Comparison of ENCODE assay signal across 37 cellular contexts in the genomic region with DNA sequence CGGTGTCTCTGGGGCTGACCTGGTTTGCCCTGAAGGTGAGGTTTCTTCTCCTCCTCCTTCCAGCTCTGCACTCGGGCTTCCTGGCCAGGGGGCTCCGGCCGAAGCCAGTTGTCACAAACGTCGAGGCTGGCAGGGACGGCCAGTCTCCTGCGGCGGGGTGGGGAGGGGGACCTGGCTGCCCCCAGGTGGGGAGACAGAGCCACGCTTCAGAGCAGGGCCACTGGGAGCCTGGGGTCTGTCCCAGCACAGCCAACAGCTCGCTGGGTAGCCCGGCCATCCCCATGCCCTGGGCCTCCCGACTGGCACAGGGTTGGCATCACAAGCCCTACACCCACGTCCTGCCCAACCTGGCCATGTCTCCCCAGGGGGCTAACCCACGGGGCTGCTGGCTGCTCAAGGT. TPM values are rescaled to one million over a fixed set of nuclear protein-coding genes. Genes with fewer than 3 reads are reported as not detected.
DNase-seq lines count a peak whose midpoint lies in the region; ATAC-seq, FAIRE-seq and TF ChIP-seq lines count a peak whose summit lies in the region.
"Had no signal": no experiment of that assay in that cellular context is flagged by ENCODE, and none has a peak within 500 bp of the region (broad histone marks: within the 10 kb centered on the region; RNA-seq: fewer than 3 reads in every experiment).

No MANE protein-coding gene starts in this region.

- peaks cover 3% of the 10 kb centered on the region in 2 experiments; a peak in 1 of 4 replicates for H3K4me1 Mint-ChIP-seq in H9
- H3K4me1 Mint-ChIP-seq: B cell; CD14-positive monocyte; CD4-positive, CD25-positive, alpha-beta regulatory T cell; CD8-positive, alpha-beta memory T cell had no signal

- no peak overlapping the region for H3K9ac ChIP-seq in H9 (ENCODE audit: extremely low read depth, insufficient read length, low read length)
- no peak overlapping the region for H3K9ac ChIP-seq in H1 (replicated peaks in 1 of 4; ENCODE audit: extremely low read depth in 1 of 4, low read depth in 3 of 4, low read length in 3 of 4)
- no peak overlapping the region for H3K9ac ChIP-seq in neuronal stem cell (ENCODE audit: low read depth, low read length, poor library complexity)
- H3K9ac ChIP-seq: BLaER1 had no signal

- no peak overlapping the region for H3T11ph ChIP-seq in H9 (ENCODE audit: low read length)

- H3K27me3 ChIP-seq in H9 (ENCODE audit: insufficient read depth, low read length) (no peaks in the 10 kb centered on the region), H1 (replicated peaks in 1 of 4; ENCODE audit: control insufficient read depth in 3 of 4, extremely low read depth in 1 of 4, insufficient read depth in 3 of 4, low read length in 3 of 4) (no peaks in the 10 kb centered on the region), neuronal stem cell (ENCODE audit: control insufficient read depth in 3 of 3, insufficient read depth in 3 of 3, low read depth in 1 of 3, low read length in 3 of 3) (no peaks in the 10 kb centered on the region)
- H3K27me3 ChIP-seq: BLaER1 had no signal

- no peak overlapping the region for H3K27ac ChIP-seq in H9 (ENCODE audit: insufficient read length, low read depth, low read length)
- H3K27ac ChIP-seq in RWPE1 = peak overlapping the region; percentile 32
- no peak overlapping the region for H3K27ac ChIP-seq in H1 (ENCODE audit: low read depth, low read length)
- no peak overlapping the region for H3K27ac ChIP-seq in neuronal stem cell (replicated peaks; ENCODE audit: low read length)
- H3K27ac ChIP-seq: 22Rv1; A549; BLaER1; BLaER1 treated with 17β-estradiol and CSF1 and Interleukin-3, amounts not matched to agents 10 nM and 100 nM; C4-2B had no signal

- no peak overlapping the region for H2BK15ac ChIP-seq in H9 (ENCODE audit: low read depth, low read length)
- no peak overlapping the region for H2BK15ac ChIP-seq in H1 (ENCODE audit: low read length)
- peak overlapping the region; percentile 45 for H2BK15ac ChIP-seq in neuronal stem cell (ENCODE audit: low read length)

- ATAC-seq in HG03025 (IDR thresholded peaks at IDR 0.05; ENCODE audit: low FRiP score, unreplicated experiment) = no peak
- ATAC-seq: A549; CD8-positive, alpha-beta T cell had no signal

- H3K4ac ChIP-seq in H9 (ENCODE audit: low read depth, low read length) (no peak overlapping the region), H1 (replicated peaks; ENCODE audit: insufficient read length, low read depth, low read length) (no peak overlapping the region), neuronal stem cell (ENCODE audit: low read length) (no peak overlapping the region)

- no CpG with 5 or more reads among the region's 15 CpGs for WGBS in H9 (ENCODE audit: extremely low coverage, insufficient read length, low lambda C conversion rate)
- WGBS in H1 (ENCODE audit: extremely low coverage in 1 of 2, insufficient coverage in 1 of 2, insufficient read length in 1 of 2, insufficient replicate concordance in 2 of 2, low coverage in 1 of 2, low lambda C conversion rate in 2 of 2, missing lambda C conversion rate in 1 of 2), 2 experiments = 86% methylated on average over 8 of the region's 15 CpGs; no CpG with 5 or more reads in 1 of the 2 experiments
- WGBS in neuronal stem cell (ENCODE audit: extremely low coverage in 2 of 2, insufficient read length in 2 of 2, insufficient replicate concordance in 1 of 2), 2 donors = no CpG with 5 or more reads among the region's 15 CpGs

- H3K79me1 ChIP-seq in H9 (ENCODE audit: insufficient read depth, low read depth, low read length, poor library complexity, severe bottlenecking) (no peaks in the 10 kb centered on the region), H1 (ENCODE audit: low read depth, low read length) (no peaks in the 10 kb centered on the region), neuronal stem cell (ENCODE audit: low read depth, low read length) (peaks cover 2% of the 10 kb centered on the region)

- no peak for FAIRE-seq in H1 (lab: Jason Lieb, UNC)
- FAIRE-seq: A204.1, A549, D721Med had no signal

- H3K4me2 ChIP-seq in H9 (ENCODE audit: insufficient read depth, insufficient read length, low read length) (no peak overlapping the region), H1 (ENCODE audit: insufficient read depth in 1 of 2, low read depth in 2 of 2, low read length in 2 of 2) (no peak overlapping the region), neuronal stem cell (ENCODE audit: insufficient read depth, low read length, poor library complexity, severe bottlenecking) (no peak overlapping the region)
- H3K4me2 ChIP-seq: A549; BLaER1; BLaER1 treated with 17β-estradiol and CSF1 and Interleukin-3, amounts not matched to agents 10 nM and 100 nM had no signal

- POLR2A ChIA-PET in RWPE1 (lab: Yijun Ruan, JAX; ENCODE audit: low non-redundant PET) = no interaction called here
- POLR2A ChIA-PET in H1 (lab: Charles Lee; ENCODE audit: partially characterized antibody) = no interaction called here

- TF ChIP-seq CTCF in H9 (conservative IDR thresholded peaks at IDR 0.05) (no peak), RWPE1 (conservative IDR thresholded peaks at IDR 0.05; ENCODE audit: low read depth) (no peak), H1 (IDR thresholded peaks at IDR 0.05; ENCODE audit: control extremely low read depth in 1 of 3, insufficient read depth in 1 of 3, low read depth in 1 of 3, low read length in 3 of 3) (no peak)

- no peaks in the 10 kb centered on the region for H3K23me2 ChIP-seq in H9 (ENCODE audit: insufficient read length, low read depth, low read length, poor library complexity, severe bottlenecking)
- no peaks in the 10 kb centered on the region for H3K23me2 ChIP-seq in H1 (ENCODE audit: low read depth, low read length)

- H2BK12ac ChIP-seq in H9 (ENCODE audit: insufficient read length, low read depth, low read length) (no peak overlapping the region), H1 (ENCODE audit: low read depth, low read length) (no peak overlapping the region), neuronal stem cell (ENCODE audit: low read length) (no peak overlapping the region)

- H3K4me1 ChIP-seq in H9 (ENCODE audit: insufficient read depth, low read length) (no peaks in the 10 kb centered on the region), H1 (replicated peaks in 1 of 4; ENCODE audit: control insufficient read depth in 3 of 4, insufficient read depth in 4 of 4, low read length in 3 of 4) (no peaks in the 10 kb centered on the region), neuronal stem cell (ENCODE audit: control insufficient read depth in 2 of 2, insufficient read depth in 1 of 2, low read depth in 1 of 2, low read length in 2 of 2) (peaks cover 0 to 3% of the 10 kb centered on the region in 2 donors)
- H3K4me1 ChIP-seq: A549, BE2C, Caco-2 had no signal

- H3K4me3 ChIP-seq in H1 (ENCODE audit: extremely low read depth in 1 of 4, insufficient read depth in 2 of 4, low read depth in 3 of 4, low read length in 4 of 4) (no peak overlapping the region), neuronal stem cell (ENCODE audit: low read length in 2 of 2) (no peak overlapping the region)
- H3K4me3 ChIP-seq: A549; BLaER1; BLaER1 treated with 17β-estradiol and CSF1 and Interleukin-3, amounts not matched to agents 10 nM and 100 nM had no signal

- H3K56ac ChIP-seq in H9 (ENCODE audit: insufficient read length, low read depth, low read length) = no peak overlapping the region
- H3K56ac ChIP-seq in H1 (replicated peaks; ENCODE audit: insufficient read length, low read depth, low read length) = no peak overlapping the region

- H4K8ac ChIP-seq in H9 (replicated peaks; ENCODE audit: insufficient read length, low read depth, low read length) (peak overlapping the region; percentile 5), H1 (ENCODE audit: extremely low read depth, insufficient read depth, low read length) (no peak overlapping the region), neuronal stem cell (ENCODE audit: low read depth, low read length) (peak overlapping the region; percentile 3)

- H3K9me3 Mint-ChIP-seq in H9 = no peaks in the 10 kb centered on the region
- H3K9me3 Mint-ChIP-seq: CD4-positive, alpha-beta memory T cell; CD4-positive, alpha-beta T cell; CD4-positive, CD25-positive, alpha-beta regulatory T cell; CD8-positive, alpha-beta memory T cell; CD8-positive, alpha-beta T cell had no signal

- no peak overlapping the region for H2AK5ac ChIP-seq in H9 (ENCODE audit: insufficient read length, low read length)
- no peak overlapping the region for H2AK5ac ChIP-seq in H1 (ENCODE audit: low read depth, low read length)
- H2AK5ac ChIP-seq in neuronal stem cell (ENCODE audit: low read depth, low read length) = peak overlapping the region; percentile 63

- H3K4me3 Mint-ChIP-seq in H9 = no peak overlapping the region
- H3K4me3 Mint-ChIP-seq: B cell; CD14-positive monocyte; CD4-positive, alpha-beta memory T cell; CD4-positive, alpha-beta T cell; CD4-positive, CD25-positive, alpha-beta regulatory T cell; CD8-positive, alpha-beta memory T cell; CD8-positive, alpha-beta T cell had no signal

- H2AFZ ChIP-seq in H9 (ENCODE audit: low read length) = no peak overlapping the region
- no peak overlapping the region for H2AFZ ChIP-seq in H1 (ENCODE audit: low read length)
- H2AFZ ChIP-seq in neuronal stem cell (ENCODE audit: low read length) = no peak overlapping the region

- no peak overlapping the region for H3K18ac ChIP-seq in H9 (ENCODE audit: insufficient read length, low read depth, low read length)
- H3K18ac ChIP-seq in H1 (ENCODE audit: extremely low read depth, low read length) = no peak overlapping the region
- no peak overlapping the region for H3K18ac ChIP-seq in neuronal stem cell (ENCODE audit: low read length)

- no peaks in the 10 kb centered on the region for H3K27me3 Mint-ChIP-seq in H9 (ENCODE audit: low read depth)
- H3K27me3 Mint-ChIP-seq: B cell; CD4-positive, alpha-beta memory T cell; CD4-positive, alpha-beta T cell; CD4-positive, CD25-positive, alpha-beta regulatory T cell had no signal

- no peak for TF ChIP-seq EP300 in H1 (IDR thresholded peaks at IDR 0.05; ENCODE audit: borderline replicate concordance in 1 of 2, low read depth in 2 of 2, low read length in 2 of 2)

- H4K20me1 ChIP-seq in H9 (ENCODE audit: control insufficient read depth, insufficient read depth, insufficient read length) = no peaks in the 10 kb centered on the region
- H4K20me1 ChIP-seq in H1 (replicated peaks in 1 of 2; ENCODE audit: control insufficient read depth in 1 of 2, insufficient read depth in 2 of 2, low read length in 2 of 2) = peaks cover 0 to 6% of the 10 kb centered on the region in 2 experiments
- H4K20me1 ChIP-seq: BLaER1 had no signal

- H2BK120ac ChIP-seq in H9 (ENCODE audit: low read depth, low read length, poor library complexity, severe bottlenecking) (no peak overlapping the region), H1 (replicated peaks; ENCODE audit: low read depth, low read length) (no peak overlapping the region), neuronal stem cell (ENCODE audit: low read depth, low read length) (no peak overlapping the region)

- no peak overlapping the region for H2BK5ac ChIP-seq in H9 (ENCODE audit: insufficient read length, low read length)
- peak overlapping the region; percentile 12; the same call in 1 of the 2 replicates for H2BK5ac ChIP-seq in H1 (ENCODE audit: low read depth, low read length)
- no peak overlapping the region for H2BK5ac ChIP-seq in neuronal stem cell (ENCODE audit: low read length)

- H3K79me2 ChIP-seq in H9 (ENCODE audit: insufficient read depth, low read length) = no peaks in the 10 kb centered on the region
- peaks cover 0 to 3% of the 10 kb centered on the region in 2 experiments; a peak in 1 of 4 replicates for H3K79me2 ChIP-seq in H1 (ENCODE audit: control insufficient read depth in 1 of 2, insufficient read depth in 2 of 2, low read length in 2 of 2)

- no peaks in the 10 kb centered on the region for H3K36me3 Mint-ChIP-seq in H9 (ENCODE audit: insufficient read depth in 1 of 3, low read depth in 3 of 3)
- H3K36me3 Mint-ChIP-seq: CD4-positive, alpha-beta memory T cell; CD4-positive, CD25-positive, alpha-beta regulatory T cell; CD8-positive, alpha-beta memory T cell; CD8-positive, alpha-beta T cell had no signal

- H2BK20ac ChIP-seq in H9 (ENCODE audit: low read depth, low read length, poor library complexity, severe bottlenecking) = no peak overlapping the region
- H2BK20ac ChIP-seq in H1 (ENCODE audit: low read length) = no peak overlapping the region

- TF ChIP-seq POLR2A in H1 (IDR thresholded peaks at IDR 0.05; ENCODE audit: control extremely low read depth in 1 of 2, low read depth in 2 of 2, low read length in 2 of 2) = no peak

- no peak overlapping the region for H4K5ac ChIP-seq in H9 (ENCODE audit: insufficient read length, low read depth, low read length)
- no peak overlapping the region for H4K5ac ChIP-seq in H1 (ENCODE audit: insufficient read length, low read depth, low read length)

- DNase-seq in H9 (no peak), RWPE1 (ENCODE audit: low spot score) (no peak), H1 (ENCODE audit: low read depth in 1 of 2, low spot score in 2 of 2) (no peak), neuronal stem cell (ENCODE audit: low spot score) (no peak), Ammon's horn (ENCODE audit: low spot score) (no peak), GM03348 (ENCODE audit: low spot score) (no peak)
- DNase-seq in stimulated activated CD4-positive, alpha-beta T cell treated with anti-CD3 and anti-CD28 coated beads, Interleukin-2, amount 100 ng/mL, for 24 hours = no peak
- DNase-seq: 8988T; ACHN; AML-193; BE2C; C1 segment of cervical spinal cord; Caco-2; Calu3; CD4-positive, alpha-beta memory T cell; CD4-positive, alpha-beta T cell; CD4-positive, CD25-positive, alpha-beta regulatory T cell; CD8-positive, alpha-beta memory T cell; CD8-positive, alpha-beta T cell; COR-L47; DMS 273 treated with DMSO at 0.1 percent for 48 hours; DMS153; DMS53; DMS79; DMS79 treated with DMSO at 0.1 percent for 48 hours; DND-41; EL had no signal

- H3K36me3 ChIP-seq in H1 (ENCODE audit: control insufficient read depth in 2 of 4, insufficient read depth in 4 of 4, low read length in 3 of 4) = no peaks in the 10 kb centered on the region
- peaks cover 0 to 5% of the 10 kb centered on the region in 2 donors for H3K36me3 ChIP-seq in neuronal stem cell (replicated peaks in 1 of 2; ENCODE audit: control insufficient read depth in 2 of 2, insufficient read depth in 2 of 2, low read length in 2 of 2)
- H3K36me3 ChIP-seq: BE2C; BLaER1; BLaER1 treated with 17β-estradiol and CSF1 and Interleukin-3, amounts not matched to agents 10 nM and 100 nM had no signal

- H3K14ac ChIP-seq in H9 (ENCODE audit: insufficient read depth, low read length) = no peak overlapping the region
- H3K14ac ChIP-seq in H1 (ENCODE audit: insufficient read length) = no peak overlapping the region
- H3K14ac ChIP-seq in neuronal stem cell (ENCODE audit: low read length) = peak overlapping the region; percentile 86

- no peak overlapping the region for H3K27ac Mint-ChIP-seq in H9
- H3K27ac Mint-ChIP-seq: B cell; CD14-positive monocyte; CD4-positive, alpha-beta memory T cell; CD4-positive, alpha-beta T cell; CD8-positive, alpha-beta memory T cell; CD8-positive, alpha-beta T cell had no signal

- H4K91ac ChIP-seq in H9 (ENCODE audit: insufficient read length, low read depth, low read length) (no peak overlapping the region), H1 (replicated peaks; ENCODE audit: insufficient read length, low read length) (no peak overlapping the region), neuronal stem cell (ENCODE audit: low read depth, low read length, poor library complexity) (no peak overlapping the region)

- H3K23ac ChIP-seq in H9 (ENCODE audit: insufficient read length, low read depth, low read length) (no peak overlapping the region), H1 (ENCODE audit: insufficient read length) (no peak overlapping the region), neuronal stem cell (ENCODE audit: low read depth, low read length, poor library complexity) (peak overlapping the region; percentile 66)

- TF ChIP-seq RAD21 in H1 (IDR thresholded peaks at IDR 0.05 in 1 of 2, conservative IDR thresholded peaks at IDR 0.05 in 1 of 2; ENCODE audit: low read depth in 2 of 2, low read length in 2 of 2) = no peak

- H3K9me3 ChIP-seq in H9 (ENCODE audit: control insufficient read depth, low read depth, low read length) = no peaks in the 10 kb centered on the region
- peaks cover 0 to 3% of the 10 kb centered on the region in 2 experiments; a peak in 1 of 4 replicates for H3K9me3 ChIP-seq in H1 (ENCODE audit: insufficient read depth in 2 of 2, low read depth in 1 of 2, low read length in 1 of 2)
- H3K9me3 ChIP-seq in neuronal stem cell (replicated peaks in 1 of 2; ENCODE audit: control insufficient read depth in 2 of 2, insufficient read depth in 1 of 2, low read depth in 1 of 2, low read length in 2 of 2) = peaks cover 0 to 5% of the 10 kb centered on the region in 2 donors
- H3K9me3 ChIP-seq: A549; BE2C; BLaER1; BLaER1 treated with 17β-estradiol and CSF1 and Interleukin-3, amounts not matched to agents 10 nM and 100 nM; Caco-2 had no signal

- CTCF ChIA-PET in RWPE1 (lab: Yijun Ruan, JAX) (interaction anchor here (0.7 to 1.5 kb wide), 3 partner anchors 10 to 36 kb away, joined by 5 to 8 read pairs (median 5); no protein-coding TSS in a partner anchor), H1 (lab: Charles Lee; ENCODE audit: partially characterized antibody) (interaction anchor here (1.0 to 1.7 kb wide), 3 partner anchors 11 to 19 kb away, joined by 3 to 5 read pairs (median 4); no protein-coding TSS in a partner anchor)

RNA-seq across cellular contexts. Expression of gene MICALL2, which starts 20.4 kb away (rescaled TPM):
- total RNA-seq in H9 (2021) = 7.1 and 8.4 TPM in 2 replicates
- total RNA-seq in H1 (2021; fragmentation: NEBNext Ultra II Directional; extraction: Animal tissue kit (Norgen Biotek cat#: 25700)) = 7.7 and 8.5 TPM in 2 replicates
- polyA plus RNA-seq in H1 (2011; rRNA removed) = 5.3 and 7.4 TPM in 2 replicates
- polyA plus RNA-seq in H1 (2011; cell fraction: cytosol; rRNA removed) = 7.2 TPM
- 64.5 TPM for polyA plus RNA-seq in H1 (2011; cell fraction: nucleus; rRNA removed)
- polyA plus RNA-seq in H1 (2012, experiment 1 of 2) = 4.7 to 12.0 TPM (median 11.0 TPM) in 4 replicates
- polyA plus RNA-seq in H1 (2012, experiment 2 of 2) = 4.4 TPM
- 8.1 TPM for polyA plus RNA-seq in H1 (2013, experiment 1 of 2)
- polyA plus RNA-seq in H1 (2013, experiment 2 of 2) = 6.8 TPM
- 8.8 and 9.6 TPM in 2 replicates for polyA minus RNA-seq in H1 (2011; rRNA and poly(A)+ RNA removed)
- polyA minus RNA-seq in H1 (2011; cell fraction: cytosol; rRNA and poly(A)+ RNA removed) = 5.7 TPM
- 14.6 TPM for polyA minus RNA-seq in H1 (2011; cell fraction: nucleus; rRNA and poly(A)+ RNA removed)
- 9.4 TPM for polyA plus RNA-seq in neuronal stem cell (2013, experiment 1 of 2)
- 10.1 TPM for polyA plus RNA-seq in neuronal stem cell (2013, experiment 2 of 2)
